8 cellular contexts compared by ENCODE assay signal in genomic region chr10:63206997-63207952, GRCh38.
DNase-seq lines count a peak whose midpoint lies in the region; ATAC-seq and TF ChIP-seq lines count a peak whose summit lies in the region.

No MANE protein-coding gene starts in this region.

- ATAC-seq in GM18498 (IDR thresholded peaks at IDR 0.05; ENCODE audit: unreplicated experiment) (peak; percentile 43), HG03103 (IDR thresholded peaks at IDR 0.05; ENCODE audit: low read depth, unreplicated experiment) (peak; percentile 48), HG03457 (IDR thresholded peaks at IDR 0.05; ENCODE audit: unreplicated experiment) (no peak)

- H3K36me3 ChIP-seq in ovary: no peaks in the 10 kb centered on the region

- peaks cover 14% of the 10 kb centered on the region for H3K4me1 ChIP-seq in ovary (ENCODE audit: insufficient read depth)

- intact Hi-C loops in ovary (cut with DNase I): loop anchor here in 1 of 4 donors (10.0 kb wide), 1 partner anchor 272 kb away; no protein-coding TSS in a partner anchor

- no peak for TF ChIP-seq CTCF in VCaP (conservative IDR thresholded peaks at IDR 0.05)
- TF ChIP-seq CTCF in fibroblast of the aortic adventitia (IDR thresholded peaks at IDR 0.05; ENCODE audit: insufficient read depth, low read length): no peak
- no peak for TF ChIP-seq CTCF in ovary (IDR thresholded peaks at IDR 0.05)

- 8 to 14% (median 9%) methylated on average over 9 of the region's 9 CpGs for WGBS in ovary, 3 donors

- H3K27ac ChIP-seq in VCaP (peak overlapping the region; percentile 87), ovary (peak overlapping the region in 1 of 2 donors; percentile 44)

- no peaks in the 10 kb centered on the region for H3K9me3 ChIP-seq in ovary

- peak overlapping the region; percentile 43 for H3K4me3 ChIP-seq in fibroblast of the aortic adventitia (ENCODE audit: low read depth, low read length)
- no peak overlapping the region for H3K4me3 ChIP-seq in ovary

- H3K27me3 ChIP-seq in ovary: no peaks in the 10 kb centered on the region

- no peak for TF ChIP-seq POLR2A in ovary (IDR thresholded peaks at IDR 0.05)

- DNase-seq in fibroblast of the aortic adventitia (ENCODE audit: low read depth): peak; percentile 93
- DNase-seq in ovary: peak in 3 of 5 donors; percentile 21 to 49 (median 46)
- DNase-seq in NCI-H1048 (lab: John Stamatoyannopoulos, UW): no peak
- no peak for DNase-seq in activated CD4-positive, alpha-beta T cell treated with anti-CD3 and anti-CD28 coated beads for 1 hour

- no peak for TF ChIP-seq EP300 in ovary (IDR thresholded peaks at IDR 0.05)

Comparison
In these comparisons a context has a peak if more than half of its experiments do, and no peak if none do; other contexts are left out.
1. DNase-seq: peak in fibroblast of the aortic adventitia (single experiment) and ovary (3 of 5); none in NCI-H1048 (single experiment) and activated CD4-positive, alpha-beta T cell treated with anti-CD3 and anti-CD28 coated beads for 1 hour (single experiment).